Comparison of ENCODE assay signal across 18 cellular contexts in the genomic region with DNA sequence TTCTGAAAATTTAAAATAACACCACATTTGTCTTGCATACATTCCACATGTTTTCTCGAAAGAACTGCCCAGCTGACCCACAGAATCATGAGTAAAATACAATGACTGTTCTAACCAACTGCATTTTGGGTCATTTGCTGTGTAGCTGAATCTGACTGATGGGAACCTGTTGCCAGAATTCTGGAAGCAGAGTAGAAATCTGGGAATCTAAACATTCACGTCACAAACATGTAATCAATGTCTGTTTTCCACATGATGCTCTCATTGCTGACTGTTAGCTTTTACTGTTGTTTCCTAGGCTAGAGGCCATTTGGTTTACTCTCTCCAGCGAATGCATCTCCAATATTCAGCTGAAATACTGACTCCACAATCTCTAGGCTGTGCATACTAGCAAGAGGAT.
DNase-seq lines count a peak whose midpoint lies in the region; ATAC-seq and TF ChIP-seq lines count a peak whose summit lies in the region.
"Had no signal": no experiment of that assay in that cellular context is flagged by ENCODE, and none has a peak within 500 bp of the region (broad histone marks: within the 10 kb centered on the region; RNA-seq: fewer than 3 reads in every experiment).

No MANE protein-coding gene starts in this region.

- H4K8ac ChIP-seq in IMR-90 (ENCODE audit: low read depth in 2 of 2, low read length in 2 of 2) (no peak overlapping the region), neuronal stem cell (ENCODE audit: low read depth, low read length) (no peak overlapping the region)

- intact Hi-C loops in IMR-90 (cut with micrococcal nuclease), result no loop called here

- ATAC-seq in IMR-90 (ENCODE audit: low read depth) (no peak), GM18502 (IDR thresholded peaks at IDR 0.05; ENCODE audit: poor library complexity, unreplicated experiment) (no peak), HG03442 (IDR thresholded peaks at IDR 0.05; ENCODE audit: unreplicated experiment) (no peak)
- ATAC-seq: CD8-positive, alpha-beta T cell; GM12878 had no signal

- no peak for TF ChIP-seq POLR2A in IMR-90 (IDR thresholded peaks at IDR 0.05; ENCODE audit: low read depth, low read length)

- H2BK20ac ChIP-seq in IMR-90 (ENCODE audit: low read depth, low read length), result no peak overlapping the region

- BruUV-seq in IMR-90 (replicated peaks; lab: Mats Ljungman, UMichigan), result no TSS peak

- DNase-seq in IMR-90 (peak; percentile 38), epidermal melanocyte (ENCODE audit: insufficient read length, low spot score) (peak; percentile 17), neuronal stem cell (ENCODE audit: low spot score) (no peak), KG1 (lab: John Stamatoyannopoulos, UW) (no peak)
- DNase-seq: Caco-2; CD4-positive, CD25-positive, alpha-beta regulatory T cell; CD8-positive, alpha-beta T cell; DMS79; EL; GDM1; GOT3; H7; HCEC 1CT had no signal

- H3K27ac ChIP-seq in IMR-90 (ENCODE audit: insufficient read depth, low read length) (no peak overlapping the region), neuronal stem cell (replicated peaks; ENCODE audit: low read length) (no peak overlapping the region)
- H3K27ac ChIP-seq: BLaER1, C4-2B had no signal

- no peaks in the 10 kb centered on the region for H3K27me3 ChIP-seq in IMR-90 (ENCODE audit: control insufficient read depth, insufficient read depth, low read length)
- no peaks in the 10 kb centered on the region for H3K27me3 ChIP-seq in neuronal stem cell (ENCODE audit: control insufficient read depth in 3 of 3, insufficient read depth in 3 of 3, low read depth in 1 of 3, low read length in 3 of 3)
- H3K27me3 ChIP-seq: BLaER1 had no signal

- no peaks in the 10 kb centered on the region for H4K20me1 ChIP-seq in IMR-90 (ENCODE audit: insufficient read depth, low read length)
- H4K20me1 ChIP-seq: BLaER1 had no signal

- H4K91ac ChIP-seq in IMR-90 (ENCODE audit: insufficient read depth, low read depth, low read length) (no peak overlapping the region), neuronal stem cell (ENCODE audit: low read depth, low read length, poor library complexity) (no peak overlapping the region)

- TF ChIP-seq CTCF in IMR-90 (conservative IDR thresholded peaks at IDR 0.05; ENCODE audit: low read depth, low read length), result no peak

- H2BK120ac ChIP-seq in IMR-90 (ENCODE audit: low read depth, low read length) (no peak overlapping the region), neuronal stem cell (ENCODE audit: low read depth, low read length) (no peak overlapping the region)

- TF ChIP-seq RAD21 in IMR-90 (IDR thresholded peaks at IDR 0.05; ENCODE audit: low read length), result no peak

- H4K5ac ChIP-seq in IMR-90 (ENCODE audit: low read depth, low read length), result no peak overlapping the region

- H3K9me1 ChIP-seq in IMR-90 (ENCODE audit: insufficient read depth, low read length), result no peaks in the 10 kb centered on the region

- H3K14ac ChIP-seq in IMR-90 (replicated peaks; ENCODE audit: low read depth, low read length) (no peak overlapping the region), neuronal stem cell (ENCODE audit: low read length) (no peak overlapping the region)

- no peaks in the 10 kb centered on the region for H3K4me1 ChIP-seq in IMR-90 (ENCODE audit: control insufficient read depth, insufficient read depth, low read length)
- no peaks in the 10 kb centered on the region for H3K4me1 ChIP-seq in neuronal stem cell (ENCODE audit: control insufficient read depth in 2 of 2, insufficient read depth in 1 of 2, low read depth in 1 of 2, low read length in 2 of 2)
- H3K4me1 ChIP-seq: BLaER1, Caco-2 had no signal

- in situ Hi-C loops in IMR-90 (cut with MboI; ENCODE audit: low sequenced_read_pairs), result no loop called here

- no CpG with 5 or more reads among the region's 3 CpGs for WGBS in IMR-90 (ENCODE audit: extremely low coverage in 2 of 2, insufficient read length in 1 of 2), 2 experiments
- no CpG with 5 or more reads among the region's 3 CpGs for WGBS in neuronal stem cell (ENCODE audit: extremely low coverage in 2 of 2, insufficient read length in 2 of 2, insufficient replicate concordance in 1 of 2), 2 donors

- peak overlapping the region; percentile 57; the same call in 1 of the 2 replicates for H3K18ac ChIP-seq in IMR-90 (ENCODE audit: low read depth, low read length)
- H3K18ac ChIP-seq in neuronal stem cell (ENCODE audit: low read length), result no peak overlapping the region

- H2AK9ac ChIP-seq in IMR-90 (replicated peaks; ENCODE audit: low read depth, low read length, poor library complexity), result no peak overlapping the region

- H2BK5ac ChIP-seq in IMR-90 (ENCODE audit: low read depth, low read length, poor library complexity, severe bottlenecking), result no peak overlapping the region
- no peak overlapping the region for H2BK5ac ChIP-seq in neuronal stem cell (ENCODE audit: low read length)

- no peaks in the 10 kb centered on the region for H3K9me3 ChIP-seq in IMR-90 (ENCODE audit: control insufficient read depth, insufficient read depth, low read length)
- H3K9me3 ChIP-seq in neuronal stem cell (replicated peaks in 1 of 2; ENCODE audit: control insufficient read depth in 2 of 2, insufficient read depth in 1 of 2, low read depth in 1 of 2, low read length in 2 of 2), result peaks cover 0 to 6% of the 10 kb centered on the region in 2 donors
- H3K9me3 ChIP-seq: BLaER1, Caco-2 had no signal

- H2BK12ac ChIP-seq in neuronal stem cell (ENCODE audit: low read length), result no peak overlapping the region

- H2AFZ ChIP-seq in IMR-90 (replicated peaks; ENCODE audit: low read length, poor library complexity), result no peak overlapping the region
- H2AFZ ChIP-seq in neuronal stem cell (ENCODE audit: low read length), result peak overlapping the region; percentile 24

- CTCF ChIA-PET in IMR-90 (lab: Yijun Ruan, JAX), result interaction anchor here (1.0 to 2.1 kb wide), 2 partner anchors 9 to 112 kb away, joined by 3 to 5 read pairs; no protein-coding TSS in a partner anchor

- H3K4me3 ChIP-seq in IMR-90 (ENCODE audit: insufficient read depth, low read depth, low read length), result no peak overlapping the region
- no peak overlapping the region for H3K4me3 ChIP-seq in neuronal stem cell (ENCODE audit: low read length in 2 of 2)
- H3K4me3 ChIP-seq: BLaER1, GM12878 had no signal

- H3K79me1 ChIP-seq in IMR-90 (ENCODE audit: low read depth in 1 of 2, low read length in 2 of 2) (no peaks in the 10 kb centered on the region), neuronal stem cell (ENCODE audit: low read depth, low read length) (no peaks in the 10 kb centered on the region)

- no peak overlapping the region for H3K4me2 ChIP-seq in IMR-90 (ENCODE audit: low read depth, low read length)
- no peak overlapping the region for H3K4me2 ChIP-seq in neuronal stem cell (ENCODE audit: insufficient read depth, low read length, poor library complexity, severe bottlenecking)
- H3K4me2 ChIP-seq: BLaER1 had no signal

- no peak overlapping the region for H3K4ac ChIP-seq in IMR-90 (ENCODE audit: low read depth, low read length)
- no peak overlapping the region for H3K4ac ChIP-seq in neuronal stem cell (ENCODE audit: low read length)

- H3K23ac ChIP-seq in IMR-90 (ENCODE audit: low read depth, low read length), result no peak overlapping the region
- H3K23ac ChIP-seq in neuronal stem cell (ENCODE audit: low read depth, low read length, poor library complexity), result no peak overlapping the region

- H3K56ac ChIP-seq in IMR-90 (ENCODE audit: extremely low read depth, insufficient read depth, low read length), result no peak overlapping the region

- H3K36me3 ChIP-seq in IMR-90 (ENCODE audit: control insufficient read depth, insufficient read depth, low read length) (no peaks in the 10 kb centered on the region), neuronal stem cell (replicated peaks in 1 of 2; ENCODE audit: control insufficient read depth in 2 of 2, insufficient read depth in 2 of 2, low read length in 2 of 2) (no peaks in the 10 kb centered on the region)
- H3K36me3 ChIP-seq: BLaER1 had no signal

- H2AK5ac ChIP-seq in IMR-90 (ENCODE audit: low read depth, low read length) (no peak overlapping the region), neuronal stem cell (ENCODE audit: low read depth, low read length) (no peak overlapping the region)

- no peak overlapping the region for H2BK15ac ChIP-seq in IMR-90 (ENCODE audit: low read depth, low read length)
- no peak overlapping the region for H2BK15ac ChIP-seq in neuronal stem cell (ENCODE audit: low read length)

- no peak overlapping the region for H3K9ac ChIP-seq in IMR-90 (ENCODE audit: low read depth, low read length)
- no peak overlapping the region for H3K9ac ChIP-seq in neuronal stem cell (ENCODE audit: low read depth, low read length, poor library complexity)
- H3K9ac ChIP-seq: BLaER1 had no signal

- POLR2A ChIA-PET in IMR-90 (lab: Charles Lee; ENCODE audit: unreplicated experiment), result no interaction called here

- dilution Hi-C loops in IMR-90 (cut with HindIII; ENCODE audit: low sequenced_read_pairs, unreplicated experiment), result no loop called here

TF ChIP-seq in IMR-90, 13 proteins besides CTCF, POLR2A, EP300 and RAD21:
- no peak for TF ChIP-seq RFX5 (IDR thresholded peaks at IDR 0.05; ENCODE audit: low read depth, low read length)
- TF ChIP-seq NFE2L2 (IDR thresholded peaks at IDR 0.05; ENCODE audit: low read depth, low read length), result no peak
- TF ChIP-seq RCOR1 (IDR thresholded peaks at IDR 0.05; ENCODE audit: insufficient replicate concordance, low read length), result no peak
- no peak for TF ChIP-seq CEBPB (IDR thresholded peaks at IDR 0.05; ENCODE audit: low read depth, low read length)
- no peak for TF ChIP-seq CHD1 (IDR thresholded peaks at IDR 0.05; ENCODE audit: low read depth, low read length)
- TF ChIP-seq, protein P1, sequence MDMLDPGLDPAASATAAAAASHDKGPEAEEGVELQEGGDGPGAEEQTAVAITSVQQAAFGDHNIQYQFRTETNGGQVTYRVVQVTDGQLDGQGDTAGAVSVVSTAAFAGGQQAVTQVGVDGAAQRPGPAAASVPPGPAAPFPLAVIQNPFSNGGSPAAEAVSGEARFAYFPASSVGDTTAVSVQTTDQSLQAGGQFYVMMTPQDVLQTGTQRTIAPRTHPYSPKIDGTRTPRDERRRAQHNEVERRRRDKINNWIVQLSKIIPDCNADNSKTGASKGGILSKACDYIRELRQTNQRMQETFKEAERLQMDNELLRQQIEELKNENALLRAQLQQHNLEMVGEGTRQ (IDR thresholded peaks at IDR 0.05; ENCODE audit: low read depth, low read length), result no peak
- TF ChIP-seq, protein P2, sequence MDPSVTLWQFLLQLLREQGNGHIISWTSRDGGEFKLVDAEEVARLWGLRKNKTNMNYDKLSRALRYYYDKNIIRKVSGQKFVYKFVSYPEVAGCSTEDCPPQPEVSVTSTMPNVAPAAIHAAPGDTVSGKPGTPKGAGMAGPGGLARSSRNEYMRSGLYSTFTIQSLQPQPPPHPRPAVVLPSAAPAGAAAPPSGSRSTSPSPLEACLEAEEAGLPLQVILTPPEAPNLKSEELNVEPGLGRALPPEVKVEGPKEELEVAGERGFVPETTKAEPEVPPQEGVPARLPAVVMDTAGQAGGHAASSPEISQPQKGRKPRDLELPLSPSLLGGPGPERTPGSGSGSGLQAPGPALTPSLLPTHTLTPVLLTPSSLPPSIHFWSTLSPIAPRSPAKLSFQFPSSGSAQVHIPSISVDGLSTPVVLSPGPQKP (IDR thresholded peaks at IDR 0.05; ENCODE audit: borderline replicate concordance, low read depth, low read length), result no peak

Comparison
In these comparisons a context has a peak if more than half of its experiments do, and no peak if none do; other contexts are left out.
1. DNase-seq: peak in IMR-90 (single experiment) and epidermal melanocyte (single experiment); none in neuronal stem cell (single experiment) and KG1 (single experiment).